In genomic region chr2:228675715-228676114, GRCh38 we compare ENCODE assay signal across 22 cellular contexts.
"Had no signal": no experiment of that assay in that cellular context is flagged by ENCODE, and none has a peak within 500 bp of the region (broad histone marks: within the 10 kb centered on the region; RNA-seq: fewer than 3 reads in every experiment).

No MANE protein-coding gene starts in this region.

- DNase-seq: activated CD4-positive, alpha-beta T cell treated with anti-CD3 and anti-CD28 coated beads for 48 hours; activated CD4-positive, alpha-beta T cell treated with anti-CD3 and anti-CD28 coated beads, Interleukin-2, amount 50 U/mL, for 48 hours; activated CD8-positive, alpha-beta memory T cell treated with anti-CD3 and anti-CD28 coated beads for 24 hours; activated effector memory CD4-positive, alpha-beta T cell treated with Interleukin-2 at 50 U/mL for 16 hours; activated naive CD4-positive, alpha-beta T cell treated with Interleukin-2 at 50 U/mL for 16 hours; effector memory CD8-positive, alpha-beta T cell; erythroblast; glutamatergic neuron; islet precursor cell; naive B cell; pancreas; psoas muscle; stimulated activated CD4-positive, alpha-beta T cell treated with anti-CD3 and anti-CD28 coated beads, Interleukin-15, amount 100 ng/mL, for 24 hours; stimulated activated CD4-positive, alpha-beta T cell treated with anti-CD3 and anti-CD28 coated beads, Interleukin-2, amount 100 ng/mL, for 24 hours; stimulated activated naive CD4-positive, alpha-beta T cell; T-helper 17 cell; T1000; WERI-Rb-1 had no signal

- H3K4me3 ChIP-seq: ascending aorta, cardiac muscle cell, coronary artery, pancreas, psoas muscle, tibial nerve had no signal

- H3K27me3 ChIP-seq: ascending aorta, cardiac muscle cell, pancreas, tibial nerve had no signal

- H3K36me3 ChIP-seq: ascending aorta, cardiac muscle cell, pancreas, tibial nerve, WERI-Rb-1 had no signal

- H3K4me1 ChIP-seq: pancreas, psoas muscle had no signal

- H3K9me3 ChIP-seq: ascending aorta, pancreas, psoas muscle, tibial nerve had no signal

- H3K27ac ChIP-seq: ascending aorta, cardiac muscle cell, pancreas, psoas muscle, WERI-Rb-1 had no signal
